8 cellular contexts compared by ENCODE assay signal in genomic region chr5:67770431-67771025, GRCh38.
DNase-seq lines count a peak whose midpoint lies in the region; ATAC-seq and TF ChIP-seq lines count a peak whose summit lies in the region.
"Had no signal": no experiment of that assay in that cellular context is flagged by ENCODE, and none has a peak within 500 bp of the region (broad histone marks: within the 10 kb centered on the region; RNA-seq: fewer than 3 reads in every experiment).

No MANE protein-coding gene starts in this region.

- H3K36me3 ChIP-seq in liver (ENCODE audit: control insufficient read depth in 4 of 4, insufficient read depth in 3 of 4, low read depth in 1 of 4, low read length in 3 of 4), result no peaks in the 10 kb centered on the region
- H3K36me3 ChIP-seq in transverse colon, result no peaks in the 10 kb centered on the region

- ATAC-seq in HG03521 (IDR thresholded peaks at IDR 0.05; ENCODE audit: unreplicated experiment), result no peak
- ATAC-seq in GM18873 (IDR thresholded peaks at IDR 0.05; ENCODE audit: low FRiP score, unreplicated experiment), result no peak

- TF ChIP-seq CTCF in liver (IDR thresholded peaks at IDR 0.05; ENCODE audit: low read depth, low read length, missing input control) (no peak), transverse colon (IDR thresholded peaks at IDR 0.05) (no peak)

- DNase-seq in HuH-7 (ENCODE audit: low spot score), result peak; percentile 48
- peak; percentile 12 for DNase-seq in UCSD-AML1 (lab: John Stamatoyannopoulos, UW; ENCODE audit: unreplicated experiment)
- peak; percentile 20 for DNase-seq in transverse colon
- DNase-seq in NCI-H524 treated with DMSO at 0.1 percent for 48 hours (lab: John Stamatoyannopoulos, UW), result no peak
- DNase-seq: NCI-H1092 had no signal

- intact Hi-C loops in transverse colon (cut with DNase I; ENCODE audit: low total_unique reads), result no loop called here

- TF ChIP-seq RAD21 in liver (IDR thresholded peaks at IDR 0.05), result peak; percentile 19 to 37

- WGBS in liver, result 35% methylated on average over 5 of the region's 5 CpGs
- WGBS in transverse colon (ENCODE audit: low coverage in 1 of 2), 2 donors, result 41 to 42% methylated on average over 4 to 5 of the region's 5 CpGs

- H3K4me1 ChIP-seq in liver (ENCODE audit: control insufficient read depth in 4 of 4, insufficient read depth in 4 of 4, low read length in 3 of 4), result peaks cover 1 to 14% (median 9%) of the 10 kb centered on the region in 4 donors
- peaks cover 0 to 22% (median 16%) of the 10 kb centered on the region in 4 donors for H3K4me1 ChIP-seq in transverse colon

- H3K9ac ChIP-seq in liver (ENCODE audit: low read depth in 1 of 2, low read length in 2 of 2), result no peak overlapping the region

- no peak for TF ChIP-seq EP300 in transverse colon (IDR thresholded peaks at IDR 0.05; ENCODE audit: low read depth)

- H3K4me3 ChIP-seq in liver (ENCODE audit: low read depth in 1 of 3, low read length in 3 of 3) (peak overlapping the region in 1 of 3 donors; percentile 16), transverse colon (no peak overlapping the region)

- no peak for TF ChIP-seq POLR2A in transverse colon (IDR thresholded peaks at IDR 0.05)

- H3K27me3 ChIP-seq in liver (ENCODE audit: control insufficient read depth in 4 of 4, insufficient read depth in 4 of 4, low read length in 3 of 4) (no peaks in the 10 kb centered on the region), transverse colon (no peaks in the 10 kb centered on the region)

- no peak overlapping the region for H3K27ac ChIP-seq in liver (ENCODE audit: low read depth in 1 of 2, low read length in 2 of 2)
- no peak overlapping the region for H3K27ac ChIP-seq in transverse colon

- in situ Hi-C loops in transverse colon (cut with MboI; ENCODE audit: low pct_ligation_motif_present in 1 of 4, low pct_unique_long_range_greater_than_20kb in 1 of 4, low sequenced_read_pairs in 3 of 4), result no loop called here

- H3K9me3 ChIP-seq in liver (ENCODE audit: control insufficient read depth in 4 of 4, low read length in 3 of 4) (no peaks in the 10 kb centered on the region), transverse colon (no peaks in the 10 kb centered on the region)

TF ChIP-seq in liver, 16 proteins besides CTCF, POLR2A, EP300 and RAD21:
- TF ChIP-seq HNF4A (conservative IDR thresholded peaks at IDR 0.05) (peak; percentile 58 to 65), EGR1 (IDR thresholded peaks at IDR 0.05; ENCODE audit: low read depth in 2 of 2) (no peak), FOXA1 (IDR thresholded peaks at IDR 0.05) (no peak), GABPA (IDR thresholded peaks at IDR 0.05 in 1 of 2, conservative IDR thresholded peaks at IDR 0.05 in 1 of 2) (no peak), NR2F2 (IDR thresholded peaks at IDR 0.05) (peak; percentile 43), ZBTB33 (IDR thresholded peaks at IDR 0.05) (peak; percentile 34), YY1 (IDR thresholded peaks at IDR 0.05) (peak; percentile 42), JUND (IDR thresholded peaks at IDR 0.05) (peak in 1 of 2 donors; percentile 28), RXRA (IDR thresholded peaks at IDR 0.05) (peak; percentile 55 to 64), MAX (IDR thresholded peaks at IDR 0.05) (no peak), TAF1 (conservative IDR thresholded peaks at IDR 0.05) (no peak)
